8 cellular contexts compared by ENCODE assay signal in the genomic region with DNA sequence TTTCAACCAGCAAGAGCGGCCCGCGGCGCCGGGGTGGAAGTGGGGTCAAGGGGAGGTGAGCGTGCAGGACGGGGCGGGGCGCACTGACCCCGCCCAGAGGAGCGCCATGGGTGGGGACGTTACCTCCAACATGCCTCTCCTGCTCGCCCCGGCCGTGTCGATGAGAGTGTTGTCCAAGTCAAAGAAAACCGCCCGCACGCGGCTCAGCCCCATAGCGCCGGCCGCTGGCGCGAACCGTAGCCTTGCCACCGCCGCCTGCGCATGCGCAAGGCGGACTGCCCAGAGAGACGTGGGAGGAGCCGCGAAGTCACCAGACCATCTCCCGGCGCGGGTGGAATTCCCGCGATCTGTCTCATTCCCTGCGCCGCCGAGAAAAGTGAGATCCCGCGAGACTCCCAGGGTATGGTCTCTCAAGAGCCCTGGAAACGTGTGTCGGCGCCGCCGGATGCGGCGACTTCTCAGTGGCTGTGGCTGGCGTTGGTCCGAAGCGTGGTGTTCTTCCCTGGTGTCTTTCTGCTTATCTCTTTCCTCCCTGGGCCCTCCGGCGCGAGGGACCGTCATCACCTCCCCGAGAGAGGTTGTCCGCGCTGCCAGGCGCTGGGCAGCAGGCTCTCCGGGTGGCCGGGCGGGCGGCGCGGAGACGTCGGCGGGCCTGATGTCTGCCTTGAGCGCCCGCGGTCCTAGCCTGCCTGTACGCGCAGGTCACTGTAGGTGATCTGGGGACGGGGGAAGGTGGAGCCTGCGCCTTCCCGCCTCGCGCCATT. TPM values are rescaled to one million over a fixed set of nuclear protein-coding genes. Genes with fewer than 3 reads are reported as not detected.
A peak's percentile ranks its signal among the peaks of the same experiment; 100 is the strongest.
DNase-seq lines count a peak whose midpoint lies in the region; ATAC-seq and TF ChIP-seq lines count a peak whose summit lies in the region.

Gene NANP (minus strand): TSS at position 279 of the 764 bp plus-strand sequence. CDS start 66 bp downstream, at position 213.

- no peaks in the 10 kb centered on the region for H4K20me1 ChIP-seq in OCI-LY1 (ENCODE audit: insufficient read depth, low read length)

- peak within 1 kb of the TSS; percentile 96 for H3K4me2 ChIP-seq in OCI-LY1 (ENCODE audit: low read length)

- H3K9ac ChIP-seq in OCI-LY1 (ENCODE audit: low read length) = peak within 1 kb of the TSS; percentile 86

- DNase-seq in DMS114 treated with DMSO at 0.1 percent for 48 hours (lab: John Stamatoyannopoulos, UW; ENCODE audit: unreplicated experiment) (peak; percentile 91), HuH-7 (ENCODE audit: low spot score) (peak; percentile 99), activated T-cell treated with anti-CD3 and anti-CD28 coated beads for 1 hour (ENCODE audit: low read depth) (peak; percentile 66), epithelial cell of esophagus (ENCODE audit: low read depth) (peak; percentile 99)
- DNase-seq in stimulated activated CD8-positive, alpha-beta memory T cell treated with anti-CD3 and anti-CD28 coated beads, Interleukin-2, amount 100 ng/mL, for 48 hours (ENCODE audit: low read depth in 2 of 2) = peak; percentile 84 to 86

- H3K9me2 ChIP-seq in OCI-LY1 (ENCODE audit: low read depth, low read length) = no peaks in the 10 kb centered on the region

- ATAC-seq in GM21526 (IDR thresholded peaks at IDR 0.05; ENCODE audit: low FRiP score, unreplicated experiment) = peak; percentile 80

- peaks cover 23% of the 10 kb centered on the region for H3K79me2 ChIP-seq in OCI-LY1 (ENCODE audit: insufficient read depth, low read length)

- no peaks in the 10 kb centered on the region; the same call in 1 of the 2 replicates for H3K9me3 ChIP-seq in OCI-LY1 (ENCODE audit: low read length)
- H3K9me3 ChIP-seq in mononuclear cell (ENCODE audit: low read depth, low read length) = no peaks in the 10 kb centered on the region

- H3K36me3 ChIP-seq in OCI-LY1 (ENCODE audit: insufficient read depth, low read length) = peaks cover 16% of the 10 kb centered on the region

- H3K4me3 ChIP-seq in OCI-LY1 (ENCODE audit: low read depth, low read length, poor library complexity, severe bottlenecking) (peak within 1 kb of the TSS; percentile 84), epithelial cell of esophagus (ENCODE audit: low read length) (peak within 1 kb of the TSS; percentile 71), mononuclear cell (ENCODE audit: low read length) (peak within 1 kb of the TSS; percentile 84)

- H2AFZ ChIP-seq in OCI-LY1 (ENCODE audit: low read length) = 0 out of 2 replicates have a peak within 1 kb of the TSS, but pooled peaks have one; percentile 11

- H3K4me1 ChIP-seq in OCI-LY1 (ENCODE audit: insufficient read depth, low read length, severe bottlenecking) (peaks cover 45% of the 10 kb centered on the region), mononuclear cell (ENCODE audit: insufficient read depth, low read length) (peaks cover 25% of the 10 kb centered on the region)

- H3K27me3 ChIP-seq in OCI-LY1 (ENCODE audit: insufficient read depth, low read length) (no peaks in the 10 kb centered on the region), mononuclear cell (ENCODE audit: insufficient read depth, low read length) (no peaks in the 10 kb centered on the region)

- no peak for TF ChIP-seq CTCF in OCI-LY1 (IDR thresholded peaks at IDR 0.05; ENCODE audit: low read length)
- no peak for TF ChIP-seq CTCF in epithelial cell of esophagus (IDR thresholded peaks at IDR 0.05; ENCODE audit: insufficient read depth, low read depth, low read length, missing control alignments)

- peak within 1 kb of the TSS; percentile 75 for H3K27ac ChIP-seq in OCI-LY1 (ENCODE audit: low read depth, low read length, poor library complexity, severe bottlenecking)

- no peaks in the 10 kb centered on the region for H3F3A ChIP-seq in OCI-LY1 (ENCODE audit: insufficient read depth, low read length)

RNA-seq across cellular contexts. Expression of gene NANP, which starts in this region (rescaled TPM):
- total RNA-seq in mononuclear cell = 2.0 TPM

Comparison
In these comparisons a context has a peak if more than half of its experiments do, and no peak if none do; other contexts are left out.
1. Peak in every context shown above with its lines: DNase-seq, ATAC-seq, H3K4me3 ChIP-seq and H3K27ac ChIP-seq.